In genomic region chr16:90107060-90107459, GRCh38 we compare ENCODE assay signal across 10 cellular contexts. TPM values are rescaled to one million over a fixed set of nuclear protein-coding genes. Genes with fewer than 3 reads are reported as not detected.
"Had no signal": no experiment of that assay in that cellular context is flagged by ENCODE, and none has a peak within 500 bp of the region (broad histone marks: within the 10 kb centered on the region; RNA-seq: fewer than 3 reads in every experiment).

No MANE protein-coding gene starts in this region.

RNA-seq across cellular contexts. Expression of gene PRDM7, which starts 29.9 kb away (rescaled TPM):
- total RNA-seq: activated B cell treated with CpG ODN at 0.5 μM for 24 hours; activated CD4-positive, alpha-beta memory T cell treated with anti-CD3 and anti-CD28 coated beads for 36 hours; activated CD8-positive, alpha-beta memory T cell treated with anti-CD3 and anti-CD28 coated beads, Interleukin-2, amount 10 ng/mL, durations not matched to agents 7 days and 5 days; activated naive CD8-positive, alpha-beta T cell treated with anti-CD3 and anti-CD28 coated beads for 36 hours; aorta; cardiac muscle cell; LHCN-M2; OCI-LY7; T-cell; T-helper 17 cell had no signal
- polyA plus RNA-seq: aorta, cardiac muscle cell had no signal
